17 cellular contexts compared by ENCODE assay signal in the genomic region with DNA sequence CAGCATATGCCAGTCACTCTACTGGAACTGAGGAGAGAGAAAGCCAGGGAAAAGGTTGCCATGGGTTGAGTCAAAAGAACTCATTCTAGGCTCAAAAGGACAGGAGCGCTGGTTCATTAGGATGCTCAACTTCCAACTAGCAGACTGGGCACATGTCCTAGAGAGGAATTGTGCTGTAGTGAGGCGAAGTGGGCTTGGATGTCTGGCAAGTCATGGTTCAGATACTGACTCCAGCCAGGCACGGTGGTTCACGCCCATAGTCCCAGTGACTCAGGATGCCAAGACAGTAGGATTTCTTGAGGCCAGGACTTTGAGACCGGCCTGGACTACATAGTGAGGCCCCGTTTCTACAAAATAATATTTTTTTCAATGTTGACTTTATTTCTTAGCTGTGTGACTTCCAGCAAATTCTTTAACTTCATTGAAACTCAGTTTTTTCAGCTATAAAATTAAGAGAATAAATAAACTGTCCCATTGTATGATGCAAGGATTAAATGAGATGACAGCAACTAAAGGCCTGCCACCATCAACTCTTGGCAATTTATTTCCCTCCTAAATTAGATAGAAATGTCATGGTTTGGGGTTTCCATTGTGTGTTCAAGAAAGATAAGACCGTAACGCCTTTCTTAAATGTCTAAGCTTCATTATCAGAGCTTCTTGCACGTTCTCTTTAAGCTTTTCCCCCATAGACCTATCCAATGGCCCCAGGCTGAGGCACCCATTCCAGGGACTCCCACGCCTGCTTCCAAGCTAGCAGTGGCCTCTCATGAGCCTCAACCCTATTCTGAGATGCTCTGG.
A peak's percentile ranks its signal among the peaks of the same experiment; 100 is the strongest.
DNase-seq lines count a peak whose midpoint lies in the region; ATAC-seq and TF ChIP-seq lines count a peak whose summit lies in the region.
"Had no signal": no experiment of that assay in that cellular context is flagged by ENCODE, and none has a peak within 500 bp of the region (broad histone marks: within the 10 kb centered on the region; RNA-seq: fewer than 3 reads in every experiment).

No MANE protein-coding gene starts in this region.

- H3K9ac ChIP-seq in KMS-11 (no peak overlapping the region), mesenchymal stem cell (ENCODE audit: low read length) (no peak overlapping the region)

- H3K18ac ChIP-seq in mesenchymal stem cell (ENCODE audit: low read depth in 1 of 2, low read length in 2 of 2): peak overlapping the region; percentile 95 to 96

- no peak for ATAC-seq in thoracic aorta (ENCODE audit: insufficient number of reproducible peaks, low FRiP score, low read depth)
- no peak for ATAC-seq in GM19351 (IDR thresholded peaks at IDR 0.05; ENCODE audit: unreplicated experiment)
- ATAC-seq in GM19467 (IDR thresholded peaks at IDR 0.05; ENCODE audit: unreplicated experiment): no peak
- ATAC-seq: esophagus mucosa had no signal

- H3K4me3 ChIP-seq in KMS-11 (IDR thresholded peaks at IDR 0.05; ENCODE audit: insufficient read depth, low read depth, low read length) (no peak overlapping the region), ascending aorta (no peak overlapping the region), mesenchymal stem cell (ENCODE audit: insufficient read depth in 1 of 2, low read depth in 1 of 2, low read length in 2 of 2) (no peak overlapping the region), thoracic aorta (no peak overlapping the region), HAP-1 (no peak overlapping the region)
- H3K4me3 ChIP-seq: suprapubic skin had no signal

- H3K79me2 ChIP-seq in KMS-11 (ENCODE audit: insufficient read depth, low read depth): no peaks in the 10 kb centered on the region

- in situ Hi-C loops in HAP-1 (cut with MboI; ENCODE audit: low sequenced_read_pairs): no loop called here

- H2BK5ac ChIP-seq in mesenchymal stem cell (ENCODE audit: low read depth, low read length, poor library complexity, severe bottlenecking): no peak overlapping the region

- H3K4me2 ChIP-seq in KMS-11 (peak overlapping the region; percentile 79; the same call in 1 of the 2 replicates), mesenchymal stem cell (ENCODE audit: low read length, poor library complexity, severe bottlenecking) (no peak overlapping the region)

- H3K9me3 ChIP-seq in ascending aorta (no peaks in the 10 kb centered on the region), mesenchymal stem cell (ENCODE audit: control insufficient read depth, low read length) (no peaks in the 10 kb centered on the region), thoracic aorta (no peaks in the 10 kb centered on the region), HAP-1 (no peaks in the 10 kb centered on the region)
- H3K9me3 ChIP-seq: suprapubic skin had no signal

- H3K14ac ChIP-seq in mesenchymal stem cell (ENCODE audit: low read length in 2 of 2): peak overlapping the region in 1 of 2 experiments; percentile 69

- POLR2A ChIA-PET in GM10248 (lab: Yijun Ruan, JAX): no interaction called here

- H3K27me3 ChIP-seq in KMS-11 (ENCODE audit: insufficient read depth, low read depth): no peaks in the 10 kb centered on the region
- no peaks in the 10 kb centered on the region for H3K27me3 ChIP-seq in ascending aorta
- no peaks in the 10 kb centered on the region for H3K27me3 ChIP-seq in mesenchymal stem cell (ENCODE audit: control insufficient read depth in 1 of 2, insufficient read depth in 1 of 2, low read length in 2 of 2)
- H3K27me3 ChIP-seq in thoracic aorta (replicated peaks; ENCODE audit: insufficient read depth): no peaks in the 10 kb centered on the region
- peaks cover 6% of the 10 kb centered on the region; the same call in 1 of the 2 replicates for H3K27me3 ChIP-seq in HAP-1 (ENCODE audit: low read depth)
- H3K27me3 ChIP-seq: suprapubic skin had no signal

- peak overlapping the region; percentile 85 for H4K8ac ChIP-seq in mesenchymal stem cell (ENCODE audit: low read length)

- TF ChIP-seq CTCF in KMS-11 (conservative IDR thresholded peaks at IDR 0.05; ENCODE audit: low read depth, low read length) (no peak), ascending aorta (IDR thresholded peaks at IDR 0.05) (no peak), thoracic aorta (IDR thresholded peaks at IDR 0.05) (no peak), GM10248 (IDR thresholded peaks at IDR 0.05; ENCODE audit: control extremely low read depth, extremely low read depth, low read depth, missing control alignments) (no peak)

- H3K27ac ChIP-seq in KMS-11: no peak overlapping the region
- H3K27ac ChIP-seq in ascending aorta: peak overlapping the region; percentile 97 to 99
- no peak overlapping the region for H3K27ac ChIP-seq in mesenchymal stem cell (ENCODE audit: low read length, poor library complexity, severe bottlenecking)
- H3K27ac ChIP-seq in thoracic aorta: peak overlapping the region; percentile 95 to 96
- H3K27ac ChIP-seq: suprapubic skin had no signal

- intact Hi-C loops in ascending aorta (cut with DNase I): loop anchor here (5.0 to 10.0 kb wide), 4 partner anchors 32 to 93 kb away; no protein-coding TSS in a partner anchor

- CTCF ChIA-PET in GM10248 (lab: Yijun Ruan, JAX): no interaction called here

- H4K20me1 ChIP-seq in KMS-11 (ENCODE audit: insufficient read depth): no peaks in the 10 kb centered on the region

- H3K79me1 ChIP-seq in mesenchymal stem cell (replicated peaks; ENCODE audit: low read length, poor library complexity, severe bottlenecking): no peaks in the 10 kb centered on the region

- H3K36me3 ChIP-seq in KMS-11 (ENCODE audit: insufficient read depth) (no peaks in the 10 kb centered on the region), ascending aorta (no peaks in the 10 kb centered on the region), mesenchymal stem cell (ENCODE audit: control insufficient read depth in 1 of 2, insufficient read depth in 2 of 2, low read depth in 1 of 2, low read length in 2 of 2) (no peaks in the 10 kb centered on the region), thoracic aorta (no peaks in the 10 kb centered on the region), HAP-1 (replicated peaks) (no peaks in the 10 kb centered on the region)
- H3K36me3 ChIP-seq: suprapubic skin had no signal

- H3K23ac ChIP-seq in mesenchymal stem cell (ENCODE audit: low read length in 2 of 2): peak overlapping the region in 1 of 2 experiments; percentile 23

- H3K4me1 ChIP-seq in KMS-11 (ENCODE audit: low read depth, poor library complexity, severe bottlenecking): peaks cover 37% of the 10 kb centered on the region
- peaks cover 21 to 60% of the 10 kb centered on the region in 2 donors for H3K4me1 ChIP-seq in ascending aorta
- H3K4me1 ChIP-seq in mesenchymal stem cell (ENCODE audit: control insufficient read depth, insufficient read depth, low read depth, low read length): peaks cover 28% of the 10 kb centered on the region
- peaks cover 59 to 97% of the 10 kb centered on the region in 2 donors for H3K4me1 ChIP-seq in thoracic aorta (ENCODE audit: control insufficient read depth in 1 of 2, low read depth in 2 of 2)
- H3K4me1 ChIP-seq in HAP-1: no peaks in the 10 kb centered on the region

- H2AK5ac ChIP-seq in mesenchymal stem cell (ENCODE audit: low read length, severe bottlenecking): peak overlapping the region; percentile 85

- H2AFZ ChIP-seq in KMS-11 (ENCODE audit: low read depth) (peak overlapping the region; percentile 20; the same call in 1 of the 2 replicates), mesenchymal stem cell (ENCODE audit: low read depth, low read length) (peak overlapping the region; percentile 36)

- DNase-seq in ascending aorta (ENCODE audit: low spot score in 2 of 2): no peak
- no peak for DNase-seq in mesenchymal stem cell
- DNase-seq in thoracic aorta (ENCODE audit: low spot score): no peak
- no peak for DNase-seq in HAP-1 (ENCODE audit: low spot score in 2 of 2)
- DNase-seq in GM10248 (ENCODE audit: extremely low spot score): no peak
- DNase-seq: activated CD4-positive, alpha-beta T cell treated with anti-CD3 and anti-CD28 coated beads, Interleukin-2, amount 50 U/mL, for 4 hours; activated naive CD4-positive, alpha-beta T cell treated with anti-CD3 and anti-CD28 coated beads, Interleukin-2, amount 50 U/mL, for 16 hours; activated T-cell treated with anti-CD3 and anti-CD28 coated beads, Interleukin-2, amount 50 U/mL, for 1 hour; hippocampal formation; kidney; NCI-H2029 treated with DMSO at 0.1 percent for 48 hours; stimulated activated CD4-positive, alpha-beta T cell treated with anti-CD3 and anti-CD28 coated beads, Interleukin-4, amount 100 ng/mL, for 24 hours had no signal

- H2BK15ac ChIP-seq in mesenchymal stem cell (ENCODE audit: low read depth, poor library complexity, severe bottlenecking): peak overlapping the region; percentile 9

- peak overlapping the region; percentile 92 for H4K91ac ChIP-seq in mesenchymal stem cell (ENCODE audit: low read length)

- peak overlapping the region; percentile 87 to 98 for H2BK12ac ChIP-seq in mesenchymal stem cell (ENCODE audit: low read length in 2 of 2)

- H2BK120ac ChIP-seq in mesenchymal stem cell (ENCODE audit: low read depth, low read length): peak overlapping the region; percentile 88

- H3K4ac ChIP-seq in mesenchymal stem cell (ENCODE audit: low read depth in 1 of 2, low read length in 2 of 2): peak overlapping the region; percentile 86 to 92

- 83% methylated on average over 8 of the region's 10 CpGs for WGBS in mesenchymal stem cell

Comparison
In these comparisons a context has a peak if more than half of its experiments do, and no peak if none do; other contexts are left out.
1. H3K27ac ChIP-seq: peak in ascending aorta (2 of 2) and thoracic aorta (2 of 2); none in KMS-11 (single experiment) and mesenchymal stem cell (single experiment).